ENCODE assay signal across 15 cellular contexts in the genomic region with DNA sequence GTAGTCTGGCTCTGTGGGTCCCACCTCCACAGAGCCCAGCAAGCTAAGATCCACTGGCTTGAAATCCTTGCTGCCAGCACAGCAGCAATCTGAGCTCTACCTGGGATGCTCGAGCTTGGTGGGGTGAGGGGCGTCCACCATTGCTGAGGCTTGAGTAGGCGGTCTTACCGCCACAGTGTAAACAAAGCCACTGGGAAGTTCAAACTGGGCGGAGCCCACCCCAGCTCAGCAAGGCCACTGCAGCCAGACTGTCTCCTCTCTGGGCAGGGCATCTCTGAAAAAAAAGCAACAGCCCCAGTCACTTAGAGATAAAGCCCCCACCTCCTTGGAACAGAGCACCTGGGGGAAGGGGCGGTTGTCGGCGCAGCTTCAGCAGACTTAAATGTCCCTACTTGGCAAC.
"Had no signal": no experiment of that assay in that cellular context is flagged by ENCODE, and none has a peak within 500 bp of the region (broad histone marks: within the 10 kb centered on the region; RNA-seq: fewer than 3 reads in every experiment).

No MANE protein-coding gene starts in this region.

- DNase-seq: dermis blood vessel endothelial cell; dorsolateral prefrontal cortex; effector CD4-positive, alpha-beta T cell; effector memory CD4-positive, alpha-beta T cell; foreskin keratinocyte; heart left ventricle; hypothalamus; immature natural killer cell; islet precursor cell; kidney; kidney glomerular epithelial cell; left colon; left ventricle myocardium inferior; mammary epithelial cell; midbrain had no signal
